In genomic region chr10:52965938-52966401, GRCh38 we compare ENCODE assay signal across 13 cellular contexts.
DNase-seq lines count a peak whose midpoint lies in the region; ATAC-seq, FAIRE-seq and TF ChIP-seq lines count a peak whose summit lies in the region.
"Had no signal": no experiment of that assay in that cellular context is flagged by ENCODE, and none has a peak within 500 bp of the region (broad histone marks: within the 10 kb centered on the region; RNA-seq: fewer than 3 reads in every experiment).

No MANE protein-coding gene starts in this region.

- peaks cover 2% of the 10 kb centered on the region for H3K36me3 Mint-ChIP-seq in mesothelial cell of epicardium
- H3K36me3 Mint-ChIP-seq: activated naive CD4-positive, alpha-beta T cell treated with anti-CD3 and anti-CD28 coated beads, Interleukin-2, amount 50 U/mL, for 24 hours; CD8-positive, alpha-beta T cell had no signal

- H3K27ac Mint-ChIP-seq in mesothelial cell of epicardium = no peak overlapping the region
- H3K27ac Mint-ChIP-seq: activated naive CD4-positive, alpha-beta T cell treated with anti-CD3 and anti-CD28 coated beads, Interleukin-2, amount 50 U/mL, for 24 hours; CD8-positive, alpha-beta T cell had no signal

- H3K27me3 ChIP-seq in H1 (replicated peaks in 1 of 4; ENCODE audit: control insufficient read depth in 3 of 4, extremely low read depth in 1 of 4, insufficient read depth in 3 of 4, low read length in 3 of 4) = no peaks in the 10 kb centered on the region
- H3K27me3 ChIP-seq in uterus = no peaks in the 10 kb centered on the region
- H3K27me3 ChIP-seq: neutrophil had no signal

- POLR2A ChIA-PET in H1 (lab: Charles Lee; ENCODE audit: partially characterized antibody) = interaction anchor here (0.8 to 1.2 kb wide), 4 partner anchors 16 to 456 kb away, joined by 3 read pairs; no protein-coding TSS in a partner anchor

- TF ChIP-seq EP300 in H1 (IDR thresholded peaks at IDR 0.05; ENCODE audit: borderline replicate concordance in 1 of 2, low read depth in 2 of 2, low read length in 2 of 2) = peak; percentile 32 to 94

- H3K18ac ChIP-seq in H1 (ENCODE audit: extremely low read depth, low read length) = peak overlapping the region; percentile 94

- DNase-seq in H1 (ENCODE audit: low read depth in 1 of 2, low spot score in 2 of 2) (peak in 1 of 2 experiments; percentile 53), mesothelial cell of epicardium (ENCODE audit: low spot score in 2 of 2, unreplicated experiment in 2 of 2) (no peak), midbrain (lab: John Stamatoyannopoulos, UW) (no peak), uterus (no peak), NCI-H2107 (lab: John Stamatoyannopoulos, UW) (no peak)
- DNase-seq: CD8-positive, alpha-beta T cell; IMR-90 had no signal

- H3K4me2 ChIP-seq in H1 (ENCODE audit: insufficient read depth in 1 of 2, low read depth in 2 of 2, low read length in 2 of 2) = peak overlapping the region in 1 of 2 experiments; percentile 21; a peak in 2 of 4 replicates

- CTCF ChIA-PET in H1 (lab: Charles Lee; ENCODE audit: partially characterized antibody) = interaction anchor here (0.6 to 2.9 kb wide), 7 partner anchors 15 to 1291 kb away, joined by 3 to 25 read pairs (median 5); no protein-coding TSS in a partner anchor

- peaks cover 0 to under 1% (median 0%) of the 10 kb centered on the region in 4 experiments; a peak in 2 of 8 replicates for H3K36me3 ChIP-seq in H1 (ENCODE audit: control insufficient read depth in 2 of 4, insufficient read depth in 4 of 4, low read length in 3 of 4)
- no peaks in the 10 kb centered on the region for H3K36me3 ChIP-seq in uterus
- H3K36me3 ChIP-seq: neutrophil had no signal

- H3K27ac ChIP-seq in H1 (ENCODE audit: low read depth, low read length) (peak overlapping the region; percentile 91), uterus (no peak overlapping the region)
- H3K27ac ChIP-seq: neutrophil, SK-N-MC had no signal

- peak; percentile 94 for FAIRE-seq in H1 (lab: Jason Lieb, UNC)

- no peaks in the 10 kb centered on the region for H3K79me1 ChIP-seq in H1 (ENCODE audit: low read depth, low read length)

- H3K56ac ChIP-seq in H1 (replicated peaks; ENCODE audit: insufficient read length, low read depth, low read length) = peak overlapping the region; percentile 75

- H3K23ac ChIP-seq in H1 (ENCODE audit: insufficient read length) = no peak overlapping the region

- peak; percentile 99 for ATAC-seq in GM18499 (IDR thresholded peaks at IDR 0.05; ENCODE audit: insufficient read depth, unreplicated experiment)
- ATAC-seq in GM21515 (IDR thresholded peaks at IDR 0.05; ENCODE audit: unreplicated experiment) = peak; percentile 98
- peak; percentile 99 for ATAC-seq in HG03280 (IDR thresholded peaks at IDR 0.05; ENCODE audit: unreplicated experiment)
- ATAC-seq: CD8-positive, alpha-beta T cell had no signal

- H3K9me3 ChIP-seq in H1 (ENCODE audit: insufficient read depth in 2 of 2, low read depth in 1 of 2, low read length in 1 of 2) (0 out of 4 replicates have a peak, but pooled peaks cover 0 to under 1% of the 10 kb centered on the region in 2 experiments), uterus (no peaks in the 10 kb centered on the region)
- H3K9me3 ChIP-seq: neutrophil had no signal

- no peak overlapping the region for H2AFZ ChIP-seq in H1 (ENCODE audit: low read length)

- peak overlapping the region; percentile 92 for H4K5ac ChIP-seq in H1 (ENCODE audit: insufficient read length, low read depth, low read length)

- H3K4ac ChIP-seq in H1 (replicated peaks; ENCODE audit: insufficient read length, low read depth, low read length) = no peak overlapping the region

- peaks cover 4% of the 10 kb centered on the region for H3K9me3 Mint-ChIP-seq in mesothelial cell of epicardium
- H3K9me3 Mint-ChIP-seq: activated naive CD4-positive, alpha-beta T cell treated with anti-CD3 and anti-CD28 coated beads, Interleukin-2, amount 50 U/mL, for 24 hours had no signal

- H3K4me3 ChIP-seq in H1 (ENCODE audit: extremely low read depth in 1 of 4, insufficient read depth in 2 of 4, low read depth in 3 of 4, low read length in 4 of 4) (no peak overlapping the region), uterus (no peak overlapping the region)
- H3K4me3 ChIP-seq: SK-N-MC had no signal

- TF ChIP-seq CTCF in H1 (IDR thresholded peaks at IDR 0.05; ENCODE audit: control extremely low read depth in 1 of 3, insufficient read depth in 1 of 3, low read depth in 1 of 3, low read length in 3 of 3) = no peak
- no peak for TF ChIP-seq CTCF in mesothelial cell of epicardium (IDR thresholded peaks at IDR 0.05; ENCODE audit: unreplicated experiment)
- no peak for TF ChIP-seq CTCF in uterus (IDR thresholded peaks at IDR 0.05)

- H2BK12ac ChIP-seq in H1 (ENCODE audit: low read depth, low read length) = peak overlapping the region; percentile 99

- H3K27me3 Mint-ChIP-seq in mesothelial cell of epicardium (ENCODE audit: low read depth) = no peaks in the 10 kb centered on the region
- H3K27me3 Mint-ChIP-seq: activated naive CD4-positive, alpha-beta T cell treated with anti-CD3 and anti-CD28 coated beads, Interleukin-2, amount 50 U/mL, for 24 hours had no signal

- peak overlapping the region; percentile 99 for H2BK120ac ChIP-seq in H1 (replicated peaks; ENCODE audit: low read depth, low read length)

- peak overlapping the region; percentile 96; the same call in 1 of the 2 replicates for H2AK5ac ChIP-seq in H1 (ENCODE audit: low read depth, low read length)

- TF ChIP-seq RAD21 in H1 (IDR thresholded peaks at IDR 0.05 in 1 of 2, conservative IDR thresholded peaks at IDR 0.05 in 1 of 2; ENCODE audit: low read depth in 2 of 2, low read length in 2 of 2) = peak in 1 of 2 experiments; percentile 37; a peak in 2 of 4 replicates

- no peaks in the 10 kb centered on the region for H4K20me1 ChIP-seq in H1 (replicated peaks in 1 of 2; ENCODE audit: control insufficient read depth in 1 of 2, insufficient read depth in 2 of 2, low read length in 2 of 2)

- WGBS in H1 (ENCODE audit: extremely low coverage in 1 of 2, insufficient coverage in 1 of 2, insufficient read length in 1 of 2, insufficient replicate concordance in 2 of 2, low coverage in 1 of 2, low lambda C conversion rate in 2 of 2, missing lambda C conversion rate in 1 of 2), 2 experiments = 36% methylated on average over 5 of the region's 6 CpGs; no CpG with 5 or more reads in 1 of the 2 experiments

- peak overlapping the region in 2 of 4 experiments; percentile 22 to 29; a peak in 1 of 7 replicates for H3K9ac ChIP-seq in H1 (replicated peaks in 1 of 4; ENCODE audit: extremely low read depth in 1 of 4, low read depth in 3 of 4, low read length in 3 of 4)

- TF ChIP-seq POLR2A in H1 (IDR thresholded peaks at IDR 0.05; ENCODE audit: control extremely low read depth in 1 of 2, low read depth in 2 of 2, low read length in 2 of 2) = peak in 1 of 2 experiments; percentile 34; a peak in 1 of 3 replicates
- no peak for TF ChIP-seq POLR2A in uterus (IDR thresholded peaks at IDR 0.05)

- peak overlapping the region; percentile 97 for H2BK5ac ChIP-seq in H1 (ENCODE audit: low read depth, low read length)

- H2BK15ac ChIP-seq in H1 (ENCODE audit: low read length) = no peak overlapping the region

- H3K23me2 ChIP-seq in H1 (ENCODE audit: low read depth, low read length) = no peaks in the 10 kb centered on the region

- no peak overlapping the region for H3K4me3 Mint-ChIP-seq in mesothelial cell of epicardium
- H3K4me3 Mint-ChIP-seq: activated naive CD4-positive, alpha-beta T cell treated with anti-CD3 and anti-CD28 coated beads, Interleukin-2, amount 50 U/mL, for 24 hours; CD8-positive, alpha-beta T cell had no signal

- peaks cover 2 to 38% (median 9%) of the 10 kb centered on the region in 4 experiments; a peak in 5 of 7 replicates for H3K4me1 ChIP-seq in H1 (replicated peaks in 1 of 4; ENCODE audit: control insufficient read depth in 3 of 4, insufficient read depth in 4 of 4, low read length in 3 of 4)
- no peaks in the 10 kb centered on the region for H3K4me1 ChIP-seq in uterus

- intact Hi-C loops in uterus (cut with DNase I; ENCODE audit: low total_unique reads) = no loop called here

- H3K4me1 Mint-ChIP-seq in mesothelial cell of epicardium = peaks cover 39% of the 10 kb centered on the region
- H3K4me1 Mint-ChIP-seq: activated naive CD4-positive, alpha-beta T cell treated with anti-CD3 and anti-CD28 coated beads, Interleukin-2, amount 50 U/mL, for 24 hours had no signal

- peak overlapping the region; percentile 53; the same call in 1 of the 2 replicates for H2BK20ac ChIP-seq in H1 (ENCODE audit: low read length)

- H4K8ac ChIP-seq in H1 (ENCODE audit: extremely low read depth, insufficient read depth, low read length) = no peak overlapping the region; the same call in 1 of the 2 replicates

- H3K79me2 ChIP-seq in H1 (ENCODE audit: control insufficient read depth in 1 of 2, insufficient read depth in 2 of 2, low read length in 2 of 2) = no peaks in the 10 kb centered on the region

- H4K91ac ChIP-seq in H1 (replicated peaks; ENCODE audit: insufficient read length, low read length) = peak overlapping the region; percentile 99

- no peak overlapping the region for H3K14ac ChIP-seq in H1 (ENCODE audit: insufficient read length)

TF ChIP-seq in H1, 55 proteins besides CTCF, POLR2A, EP300 and RAD21 (continues in another document):
- TF ChIP-seq FOSL1 (IDR thresholded peaks at IDR 0.05; ENCODE audit: insufficient read depth, low read depth, low read length) (no peak), SIN3A (conservative IDR thresholded peaks at IDR 0.05 in 1 of 2, IDR thresholded peaks at IDR 0.05 in 1 of 2; ENCODE audit: low read depth in 1 of 2, low read length in 2 of 2) (no peak), POU5F1 (IDR thresholded peaks at IDR 0.05; ENCODE audit: low read depth, low read length) (peak; percentile 39; the same call in 1 of the 2 replicates), TBP (IDR thresholded peaks at IDR 0.05; ENCODE audit: low read depth, low read length) (0 out of 2 replicates have a peak, but pooled peaks have one; percentile 31), KDM5A (IDR thresholded peaks at IDR 0.05; ENCODE audit: low read length) (no peak), ASH2L (IDR thresholded peaks at IDR 0.05; ENCODE audit: low read length) (peak; percentile 53), YY1 (IDR thresholded peaks at IDR 0.05; ENCODE audit: low read depth, low read length) (peak; percentile 89), HDAC2 (IDR thresholded peaks at IDR 0.05; ENCODE audit: borderline replicate concordance in 1 of 2, low read depth in 2 of 2, low read length in 2 of 2) (peak in 1 of 2 experiments; percentile 82; a peak in 2 of 4 replicates), BCL11A (IDR thresholded peaks at IDR 0.05; ENCODE audit: low read depth in 2 of 2, low read length in 2 of 2) (peak; percentile 60 to 68), ZNF274 (IDR thresholded peaks at IDR 0.05; ENCODE audit: borderline replicate concordance, extremely low read depth, low read length) (no peak), POLR2AphosphoS5 (IDR thresholded peaks at IDR 0.05; ENCODE audit: low read depth, low read length) (peak; percentile 55), MAX (IDR thresholded peaks at IDR 0.05) (peak; percentile 21; the same call in 1 of the 2 replicates), JUND (IDR thresholded peaks at IDR 0.05; ENCODE audit: low read length) (no peak)
